In genomic region chr17:45091778-45092425, GRCh38 we compare ENCODE assay signal across 9 cellular contexts. TPM values are rescaled to one million over a fixed set of nuclear protein-coding genes. Genes with fewer than 3 reads are reported as not detected.
DNase-seq lines count a peak whose midpoint lies in the region; ATAC-seq and TF ChIP-seq lines count a peak whose summit lies in the region.
"Had no signal": no experiment of that assay in that cellular context is flagged by ENCODE, and none has a peak within 500 bp of the region (broad histone marks: within the 10 kb centered on the region; RNA-seq: fewer than 3 reads in every experiment).

No MANE protein-coding gene starts in this region.

- POLR2A ChIA-PET in RWPE1 (lab: Yijun Ruan, JAX; ENCODE audit: low non-redundant PET) = no interaction called here

- 75 to 79% (median 78%) methylated on average over 11 of the region's 11 CpGs for WGBS in psoas muscle, 3 donors

- H3K4me3 Mint-ChIP-seq in Calu3 (ENCODE audit: low read depth, unreplicated experiment) = peak overlapping the region; percentile 30

- no peaks in the 10 kb centered on the region for H3K27me3 Mint-ChIP-seq in Calu3 (ENCODE audit: unreplicated experiment)

- peaks cover 90% of the 10 kb centered on the region for H3K36me3 Mint-ChIP-seq in Calu3 (ENCODE audit: insufficient read depth, unreplicated experiment)

- peak overlapping the region; percentile 95 for H3K27ac ChIP-seq in RWPE1
- H3K27ac ChIP-seq in psoas muscle = peak overlapping the region; percentile 96

- CTCF ChIA-PET in Calu3 (lab: Charles Lee) (interaction anchor here (0.7 kb wide), 1 partner anchor 102 kb away, joined by 4 read pairs; no protein-coding TSS in a partner anchor), RWPE1 (lab: Yijun Ruan, JAX) (interaction anchor here (0.6 kb wide), 1 partner anchor 11 kb away, joined by 5 read pairs; no protein-coding TSS in a partner anchor)

- H3K27ac Mint-ChIP-seq in Calu3 (ENCODE audit: unreplicated experiment) = peak overlapping the region; percentile 58

- H3K4me3 ChIP-seq in psoas muscle = no peak overlapping the region

- H3K4me1 Mint-ChIP-seq in Calu3 (ENCODE audit: low read depth, unreplicated experiment) = peaks cover 31% of the 10 kb centered on the region

- DNase-seq in Calu3 (no peak), RWPE1 (ENCODE audit: low spot score) (no peak), fibroblast of gingiva (ENCODE audit: low read depth) (peak; percentile 22), psoas muscle (no peak), Kasumi-1 (lab: John Stamatoyannopoulos, UW) (no peak), NCI-H748 (lab: John Stamatoyannopoulos, UW; ENCODE audit: unreplicated experiment) (no peak), glomerular visceral epithelial cell (ENCODE audit: extremely low spot score) (no peak)
- DNase-seq: kidney glomerular epithelial cell had no signal

- BruUV-seq in Calu3 (replicated peaks; lab: Mats Ljungman, UMichigan) = no TSS peak

- H3K9me3 ChIP-seq in psoas muscle = no peaks in the 10 kb centered on the region

- ATAC-seq in psoas muscle = peak in 3 of 4 donors; percentile 35 to 62 (median 60)
- ATAC-seq in GM21515 (IDR thresholded peaks at IDR 0.05; ENCODE audit: unreplicated experiment) = no peak

- peaks cover 3% of the 10 kb centered on the region for H3K9me3 Mint-ChIP-seq in Calu3 (ENCODE audit: low read depth, unreplicated experiment)

- H3K4me1 ChIP-seq in psoas muscle = peaks cover 70% of the 10 kb centered on the region

- TF ChIP-seq CTCF in Calu3 (IDR thresholded peaks at IDR 0.05; ENCODE audit: unreplicated experiment) (no peak), RWPE1 (conservative IDR thresholded peaks at IDR 0.05; ENCODE audit: low read depth) (no peak), psoas muscle (IDR thresholded peaks at IDR 0.05) (no peak)

- intact Hi-C loops in Calu3 (cut with micrococcal nuclease; ENCODE audit: unreplicated experiment) = no loop called here
- intact Hi-C loops in psoas muscle (cut with DNase I) = no loop called here

- peaks cover 17 to 90% of the 10 kb centered on the region in 2 donors for H3K36me3 ChIP-seq in psoas muscle (ENCODE audit: insufficient read depth in 1 of 2, low read depth in 1 of 2)

- H3K27me3 ChIP-seq in psoas muscle (ENCODE audit: insufficient read depth in 3 of 3, low read length in 2 of 3) = no peaks in the 10 kb centered on the region

RNA-seq across cellular contexts. Expression of gene NMT1, which starts 30.8 kb away (rescaled TPM):
- 185 and 216 TPM in 2 replicates for total RNA-seq in Calu3 (2022)
- total RNA-seq in psoas muscle = 100 to 1,000 TPM in 2 of 4 donors, 10 to 100 TPM in 2; 73.3 to 164 (median 93.1) TPM
- 10 to 100 TPM; 58.0 to 79.7 (median 68.3) TPM for polyA plus RNA-seq in psoas muscle

RNA-seq across cellular contexts. Expression of gene PLCD3, which starts 40.4 kb away (rescaled TPM):
- total RNA-seq in Calu3 (2022) (34.4 and 64.3 TPM in 2 replicates), psoas muscle (100 to 1,000 TPM in 2 of 4 donors, 10 to 100 TPM in 2; 69.8 to 217 (median 122) TPM)
- 100 to 1,000 TPM in 2 of 3 donors, 10 to 100 TPM in 1; 57.0 to 171 (median 170) TPM for polyA plus RNA-seq in psoas muscle

RNA-seq across cellular contexts. Expression of gene DCAKD, which starts 40.5 kb away (rescaled TPM):
- total RNA-seq in Calu3 (2022) (20.5 and 21.7 TPM in 2 replicates), psoas muscle (10 to 100 TPM in 3 of 4 donors, 1 to 10 TPM in 1; 6.9 to 13.5 (median 11.0) TPM)
- polyA plus RNA-seq in psoas muscle = 10 to 100 TPM in 1 of 3 donors, 1 to 10 TPM in 2; 6.4 to 14.2 (median 8.4) TPM

RNA-seq across cellular contexts. Expression of gene ACBD4, which starts 43.6 kb away (rescaled TPM):
- 21.8 and 23.2 TPM in 2 replicates for total RNA-seq in Calu3 (2022)
- 1 to 10 TPM; 3.9 to 8.2 (median 5.1) TPM for total RNA-seq in psoas muscle
- 1 to 10 TPM; 2.7 to 5.2 (median 4.4) TPM for polyA plus RNA-seq in psoas muscle

RNA-seq across cellular contexts. Expression of gene HEXIM1, which starts 56.4 kb away (rescaled TPM):
- total RNA-seq in Calu3 (2022) (57.2 and 64.7 TPM in 2 replicates), psoas muscle (10 to 100 TPM; 21.3 to 52.2 (median 31.5) TPM)
- polyA plus RNA-seq in psoas muscle = 100 to 1,000 TPM in 1 of 3 donors, 10 to 100 TPM in 1, 1 to 10 TPM in 1; 9.5 to 127 (median 22.0) TPM
